Comparison of ENCODE assay signal across 18 cellular contexts in the genomic region with DNA sequence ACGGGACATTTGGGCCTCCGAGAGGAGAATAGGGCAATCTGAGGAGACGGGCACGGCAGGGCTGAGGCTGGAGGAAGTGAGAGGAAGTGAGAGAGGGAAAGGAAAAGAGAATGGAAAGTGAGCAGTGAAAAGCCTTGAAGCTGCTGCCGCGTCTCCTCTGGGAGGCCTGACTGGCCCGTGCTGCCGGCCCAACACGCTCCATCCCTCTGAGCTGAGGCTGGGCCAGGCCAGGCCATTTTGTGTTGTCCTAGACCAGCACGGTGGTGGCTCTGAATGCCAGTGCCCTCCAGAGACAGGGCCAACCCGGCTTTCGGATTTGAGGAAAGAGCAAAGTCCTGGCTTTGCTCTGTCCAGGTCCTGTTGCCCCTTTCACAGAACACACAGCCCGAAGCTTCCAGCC.
DNase-seq lines count a peak whose midpoint lies in the region; ATAC-seq, FAIRE-seq and TF ChIP-seq lines count a peak whose summit lies in the region.
"Had no signal": no experiment of that assay in that cellular context is flagged by ENCODE, and none has a peak within 500 bp of the region (broad histone marks: within the 10 kb centered on the region; RNA-seq: fewer than 3 reads in every experiment).

No MANE protein-coding gene starts in this region.

- no peak overlapping the region for H3K4me3 Mint-ChIP-seq in chondrocyte (ENCODE audit: unreplicated experiment)
- H3K4me3 Mint-ChIP-seq: CD4-positive, CD25-positive, alpha-beta regulatory T cell; GM23338 had no signal

- H3K9me3 ChIP-seq in aorta (ENCODE audit: control insufficient read depth, low read length) = peaks cover 1% of the 10 kb centered on the region
- no peaks in the 10 kb centered on the region for H3K9me3 ChIP-seq in kidney (ENCODE audit: control insufficient read depth in 1 of 2, low read length in 2 of 2)
- H3K9me3 ChIP-seq: BLaER1 treated with 17β-estradiol and CSF1 and Interleukin-3, amounts not matched to agents 10 nM and 100 nM had no signal

- H3K36me3 ChIP-seq in aorta (ENCODE audit: control insufficient read depth in 1 of 2, insufficient read depth in 2 of 2, low read length in 1 of 2) (no peaks in the 10 kb centered on the region), kidney (ENCODE audit: control insufficient read depth in 1 of 2, insufficient read depth in 2 of 2, low read length in 2 of 2) (no peaks in the 10 kb centered on the region)
- H3K36me3 ChIP-seq: BLaER1 treated with 17β-estradiol and CSF1 and Interleukin-3, amounts not matched to agents 10 nM and 100 nM had no signal

- peak; percentile 39 for ATAC-seq in aorta (ENCODE audit: low FRiP score)
- ATAC-seq: GM23338 had no signal

- H3K9ac ChIP-seq in kidney (ENCODE audit: low read length in 2 of 2) = no peak overlapping the region
- H3K9ac ChIP-seq: BLaER1 treated with 17β-estradiol and CSF1 and Interleukin-3, amounts not matched to agents 10 nM and 100 nM had no signal

- H3K4me1 ChIP-seq in aorta (ENCODE audit: control insufficient read depth in 1 of 2, insufficient read depth in 2 of 2, low read length in 2 of 2) (no peaks in the 10 kb centered on the region), kidney (ENCODE audit: control insufficient read depth in 1 of 2, insufficient read depth in 1 of 2, low read depth in 1 of 2, low read length in 2 of 2) (no peaks in the 10 kb centered on the region)

- no peak overlapping the region for H3K27ac ChIP-seq in aorta (ENCODE audit: low read depth in 1 of 2, low read length in 2 of 2)
- no peak overlapping the region for H3K27ac ChIP-seq in kidney (ENCODE audit: low read depth in 2 of 2, low read length in 2 of 2)
- H3K27ac ChIP-seq: BLaER1 treated with 17β-estradiol and CSF1 and Interleukin-3, amounts not matched to agents 10 nM and 100 nM had no signal

- no peaks in the 10 kb centered on the region for H3K27me3 ChIP-seq in aorta (ENCODE audit: control insufficient read depth in 1 of 2, insufficient read depth in 2 of 2, low read length in 1 of 2)
- H3K27me3 ChIP-seq: BLaER1 treated with 17β-estradiol and CSF1 and Interleukin-3, amounts not matched to agents 10 nM and 100 nM had no signal

- peaks cover 7% of the 10 kb centered on the region for H3K27me3 Mint-ChIP-seq in chondrocyte (ENCODE audit: low read depth)

- H3K36me3 Mint-ChIP-seq in chondrocyte (ENCODE audit: low read depth) = peaks cover 1% of the 10 kb centered on the region
- H3K36me3 Mint-ChIP-seq: CD4-positive, CD25-positive, alpha-beta regulatory T cell had no signal

- FAIRE-seq in kidney (lab: Jason Lieb, UNC) = no peak
- FAIRE-seq: G401.6, GM12892 had no signal

- H3K4me1 Mint-ChIP-seq in chondrocyte (ENCODE audit: low read depth) = no peaks in the 10 kb centered on the region
- H3K4me1 Mint-ChIP-seq: CD4-positive, CD25-positive, alpha-beta regulatory T cell; GM23338 had no signal

- H3K4me3 ChIP-seq in aorta (ENCODE audit: low read length in 2 of 2) = no peak overlapping the region
- no peak overlapping the region for H3K4me3 ChIP-seq in kidney (ENCODE audit: low read length in 2 of 2)
- H3K4me3 ChIP-seq: BLaER1 treated with 17β-estradiol and CSF1 and Interleukin-3, amounts not matched to agents 10 nM and 100 nM; GM23338 had no signal

- TF ChIP-seq CTCF in chondrocyte (IDR thresholded peaks at IDR 0.05) = no peak
- TF ChIP-seq CTCF in kidney (IDR thresholded peaks at IDR 0.05; ENCODE audit: borderline replicate concordance, extremely low read depth, insufficient read depth) = no peak

- WGBS in aorta, 2 donors = 60 to 67% methylated on average over 13 of the region's 13 CpGs

- no peaks in the 10 kb centered on the region for H3K9me3 Mint-ChIP-seq in chondrocyte (ENCODE audit: low read depth)
- H3K9me3 Mint-ChIP-seq: GM23338 had no signal

- intact Hi-C loops in aorta (cut with DNase I) (no loop called here), kidney (cut with DNase I) (no loop called here)

- DNase-seq in activated effector memory CD4-positive, alpha-beta T cell treated with anti-CD3 and anti-CD28 coated beads, Interleukin-2, amount 50 U/mL, for 16 hours = peak; percentile 25
- no peak for DNase-seq in activated effector memory CD4-positive, alpha-beta T cell treated with Interleukin-2 at 50 U/mL for 16 hours
- DNase-seq in chondrocyte (ENCODE audit: low spot score) (peak; percentile 80), mesenteric fat pad (ENCODE audit: low spot score) (peak; percentile 76), aorta (peak in 1 of 2 donors; percentile 63), kidney (no peak), SHP77 (lab: John Stamatoyannopoulos, UW) (no peak), EL (no peak)
- DNase-seq: 8988T; AML-193; Calu3; CD4-positive, CD25-positive, alpha-beta regulatory T cell; DMS 273 treated with DMSO at 0.1 percent for 48 hours; H7 had no signal

- no peak overlapping the region for H3K27ac Mint-ChIP-seq in chondrocyte (ENCODE audit: unreplicated experiment)
- H3K27ac Mint-ChIP-seq: CD4-positive, CD25-positive, alpha-beta regulatory T cell; GM23338 had no signal

Comparison
In these comparisons a context has a peak if more than half of its experiments do, and no peak if none do; other contexts are left out.
1. DNase-seq: peak in activated effector memory CD4-positive, alpha-beta T cell treated with anti-CD3 and anti-CD28 coated beads, Interleukin-2, amount 50 U/mL, for 16 hours (single experiment), chondrocyte (single experiment) and mesenteric fat pad (single experiment); none in activated effector memory CD4-positive, alpha-beta T cell treated with Interleukin-2 at 50 U/mL for 16 hours (single experiment), kidney (single experiment), SHP77 (0 of 2) and EL (single experiment).